Comparison of ENCODE assay signal across 1 cellular context in the genomic region with DNA sequence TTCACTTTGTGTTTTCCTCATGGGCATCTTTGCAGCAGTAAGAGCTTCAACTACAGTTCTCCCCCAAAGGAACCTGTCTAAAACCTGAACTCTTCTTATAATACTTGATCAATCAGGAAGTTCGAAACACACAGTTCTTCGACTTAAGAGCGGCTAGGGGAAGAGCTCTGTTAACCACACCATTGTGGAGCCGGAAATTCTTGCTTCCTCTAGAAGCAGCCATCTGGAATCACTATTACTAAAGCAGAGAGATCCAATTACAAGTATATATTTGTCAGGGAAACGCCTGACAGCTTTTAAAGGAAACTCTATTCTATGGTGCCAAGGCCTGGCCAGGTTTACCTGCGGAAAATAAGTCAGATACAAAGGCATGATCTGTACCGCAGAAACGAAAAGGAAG.
TF ChIP-seq lines count a peak whose summit lies in the region.

No MANE protein-coding gene starts in this region.

TF ChIP-seq in GM23338, 12 proteins besides CTCF, POLR2A, EP300 and RAD21 (continued from another document):
- TF ChIP-seq ZNF462 (CRISPR knock-in tag; IDR thresholded peaks at IDR 0.05) (no peak), REST (IDR thresholded peaks at IDR 0.05; ENCODE audit: unreplicated experiment) (no peak)
